ENCODE assay signal across 1 cellular context in genomic region chr17:35554668-35555067, GRCh38.
TF ChIP-seq lines count a peak whose summit lies in the region.

No MANE protein-coding gene starts in this region.

TF ChIP-seq in GM12878, 131 proteins besides CTCF, POLR2A, EP300 and RAD21:
- no peak for TF ChIP-seq ZBTB4 (CRISPR knock-in tag; IDR thresholded peaks at IDR 0.05)
- 0 out of 2 replicates have a peak, but pooled peaks have one; percentile 12 for TF ChIP-seq CREB1 (IDR thresholded peaks at IDR 0.05; ENCODE audit: low read depth)
- no peak for TF ChIP-seq MYB (IDR thresholded peaks at IDR 0.05; ENCODE audit: borderline replicate concordance, low read depth, low read length)
- no peak for TF ChIP-seq HDAC6 (IDR thresholded peaks at IDR 0.05; ENCODE audit: unreplicated experiment)
TF ChIP-seq in GM12878: peak in this region for 1.
